In genomic region chr3:177338697-177339219, GRCh38 we compare ENCODE assay signal across 1 cellular context.
TF ChIP-seq lines count a peak whose summit lies in the region.

No MANE protein-coding gene starts in this region.

TF ChIP-seq in K562, 482 proteins besides CTCF, POLR2A, EP300 and RAD21 (continued from another document and continues in another):
- TF ChIP-seq CHD7 (IDR thresholded peaks at IDR 0.05; ENCODE audit: low read depth, low read length), result no peak
- no peak for TF ChIP-seq CREBBP (IDR thresholded peaks at IDR 0.05; ENCODE audit: low read depth, low read length)
- TF ChIP-seq RBM15 (IDR thresholded peaks at IDR 0.05; ENCODE audit: insufficient read depth, low read length), result no peak
- no peak for TF ChIP-seq SREBF2 (CRISPR knock-in tag; IDR thresholded peaks at IDR 0.05)
- no peak for TF ChIP-seq MYC (IDR thresholded peaks at IDR 0.05; ENCODE audit: low read depth, low read length)
- no peak for TF ChIP-seq MYC (CRISPR knock-in tag; IDR thresholded peaks at IDR 0.05; ENCODE audit: borderline replicate concordance, low read depth)
- 0 out of 2 replicates have a peak, but pooled peaks have one; percentile 41 for TF ChIP-seq ZNF766 (CRISPR knock-in tag; conservative IDR thresholded peaks at IDR 0.05)
- TF ChIP-seq KLF13 (tag; IDR thresholded peaks at IDR 0.05; ENCODE audit: borderline replicate concordance, low read depth), result no peak
- no peak for TF ChIP-seq FOXP4 (CRISPR knock-in tag; IDR thresholded peaks at IDR 0.05; ENCODE audit: borderline replicate concordance)
- TF ChIP-seq ADNP (tag; IDR thresholded peaks at IDR 0.05), result no peak
- peak; percentile 93 for TF ChIP-seq ETV1 (tag; conservative IDR thresholded peaks at IDR 0.05; ENCODE audit: low read depth)
- TF ChIP-seq NFXL1 (CRISPR knock-in tag; IDR thresholded peaks at IDR 0.05), result no peak
- TF ChIP-seq POLR2AphosphoS5 (IDR thresholded peaks at IDR 0.05; ENCODE audit: control insufficient read depth, insufficient read depth, low read depth, low read length), result peak; percentile 67
- no peak for TF ChIP-seq ZNF507 (tag; conservative IDR thresholded peaks at IDR 0.05)
- TF ChIP-seq, protein P1, sequence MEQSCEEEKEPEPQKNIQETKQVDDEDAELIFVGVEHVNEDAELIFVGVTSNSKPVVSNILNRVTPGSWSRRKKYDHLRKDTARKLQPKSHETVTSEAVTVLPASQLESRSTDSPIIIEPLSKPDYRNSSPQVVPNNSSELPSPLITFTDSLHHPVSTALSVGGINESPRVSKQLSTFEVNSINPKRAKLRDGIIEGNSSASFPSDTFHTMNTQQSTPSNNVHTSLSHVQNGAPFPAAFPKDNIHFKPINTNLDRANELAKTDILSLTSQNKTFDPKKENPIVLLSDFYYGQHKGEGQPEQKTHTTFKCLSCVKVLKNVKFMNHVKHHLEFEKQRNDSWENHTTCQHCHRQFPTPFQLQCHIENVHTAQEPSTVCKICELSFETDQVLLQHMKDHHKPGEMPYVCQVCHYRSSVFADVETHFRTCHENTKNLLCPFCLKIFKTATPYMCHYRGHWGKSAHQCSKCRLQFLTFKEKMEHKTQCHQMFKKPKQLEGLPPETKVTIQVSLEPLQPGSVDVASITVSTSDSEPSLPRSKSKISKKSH (CRISPR knock-in tag; IDR thresholded peaks at IDR 0.05), result no peak
- peak in 1 of 2 experiments; percentile 21; a peak in 1 of 4 replicates for TF ChIP-seq ARNT (IDR thresholded peaks at IDR 0.05)
- no peak for TF ChIP-seq PHB (CRISPR knock-in tag; IDR thresholded peaks at IDR 0.05)
- TF ChIP-seq SIX5 (IDR thresholded peaks at IDR 0.05; ENCODE audit: borderline replicate concordance in 1 of 2, insufficient read depth in 1 of 2, low read depth in 1 of 2, low read length in 2 of 2), result no peak
- no peak for TF ChIP-seq TCF15 (CRISPR knock-in tag; IDR thresholded peaks at IDR 0.05)
- TF ChIP-seq TCF7 (IDR thresholded peaks at IDR 0.05; ENCODE audit: borderline replicate concordance), result no peak
- TF ChIP-seq SNRNP70 (optimal IDR thresholded peaks at IDR 0.05; ENCODE audit: low read depth, low read length), result no peak
- peak; percentile 12; the same call in 1 of the 2 replicates for TF ChIP-seq SPI1 (IDR thresholded peaks at IDR 0.05; ENCODE audit: borderline replicate concordance, low read depth, low read length)
- TF ChIP-seq, protein P2, sequence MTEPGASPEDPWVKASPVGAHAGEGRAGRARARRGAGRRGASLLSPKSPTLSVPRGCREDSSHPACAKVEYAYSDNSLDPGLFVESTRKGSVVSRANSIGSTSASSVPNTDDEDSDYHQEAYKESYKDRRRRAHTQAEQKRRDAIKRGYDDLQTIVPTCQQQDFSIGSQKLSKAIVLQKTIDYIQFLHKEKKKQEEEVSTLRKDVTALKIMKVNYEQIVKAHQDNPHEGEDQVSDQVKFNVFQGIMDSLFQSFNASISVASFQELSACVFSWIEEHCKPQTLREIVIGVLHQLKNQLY (CRISPR knock-in tag; conservative IDR thresholded peaks at IDR 0.05), result no peak
- no peak for TF ChIP-seq HMG20B (CRISPR knock-in tag; IDR thresholded peaks at IDR 0.05)
- TF ChIP-seq CHCHD3 (CRISPR knock-in tag; IDR thresholded peaks at IDR 0.05), result no peak
- no peak for TF ChIP-seq PTRF (tag; IDR thresholded peaks at IDR 0.05)
- TF ChIP-seq HDAC3 (IDR thresholded peaks at IDR 0.05; ENCODE audit: borderline replicate concordance, partially characterized antibody), result peak; percentile 80
- TF ChIP-seq TAF7 (tag; IDR thresholded peaks at IDR 0.05), result no peak
- TF ChIP-seq POLR3A (IDR thresholded peaks at IDR 0.05; ENCODE audit: borderline replicate concordance, extremely low read depth, insufficient read depth, insufficient read length), result no peak
- TF ChIP-seq ETV6 (IDR thresholded peaks at IDR 0.05; ENCODE audit: borderline replicate concordance in 1 of 2, low read depth in 2 of 2, low read length in 1 of 2), result peak in 1 of 2 experiments; percentile 77; a peak in 2 of 4 replicates
- TF ChIP-seq ETV6 (CRISPR knock-in tag; IDR thresholded peaks at IDR 0.05; ENCODE audit: borderline replicate concordance), result no peak
- peak; percentile 61 for TF ChIP-seq CREM (IDR thresholded peaks at IDR 0.05; ENCODE audit: low read depth)
- TF ChIP-seq ZEB2 (IDR thresholded peaks at IDR 0.05), result peak; percentile 77
- TF ChIP-seq SMARCA5 (IDR thresholded peaks at IDR 0.05), result no peak
- peak; percentile 4 for TF ChIP-seq TBP (optimal IDR thresholded peaks at IDR 0.05; ENCODE audit: low read depth, low read length)
- TF ChIP-seq, protein P3, sequence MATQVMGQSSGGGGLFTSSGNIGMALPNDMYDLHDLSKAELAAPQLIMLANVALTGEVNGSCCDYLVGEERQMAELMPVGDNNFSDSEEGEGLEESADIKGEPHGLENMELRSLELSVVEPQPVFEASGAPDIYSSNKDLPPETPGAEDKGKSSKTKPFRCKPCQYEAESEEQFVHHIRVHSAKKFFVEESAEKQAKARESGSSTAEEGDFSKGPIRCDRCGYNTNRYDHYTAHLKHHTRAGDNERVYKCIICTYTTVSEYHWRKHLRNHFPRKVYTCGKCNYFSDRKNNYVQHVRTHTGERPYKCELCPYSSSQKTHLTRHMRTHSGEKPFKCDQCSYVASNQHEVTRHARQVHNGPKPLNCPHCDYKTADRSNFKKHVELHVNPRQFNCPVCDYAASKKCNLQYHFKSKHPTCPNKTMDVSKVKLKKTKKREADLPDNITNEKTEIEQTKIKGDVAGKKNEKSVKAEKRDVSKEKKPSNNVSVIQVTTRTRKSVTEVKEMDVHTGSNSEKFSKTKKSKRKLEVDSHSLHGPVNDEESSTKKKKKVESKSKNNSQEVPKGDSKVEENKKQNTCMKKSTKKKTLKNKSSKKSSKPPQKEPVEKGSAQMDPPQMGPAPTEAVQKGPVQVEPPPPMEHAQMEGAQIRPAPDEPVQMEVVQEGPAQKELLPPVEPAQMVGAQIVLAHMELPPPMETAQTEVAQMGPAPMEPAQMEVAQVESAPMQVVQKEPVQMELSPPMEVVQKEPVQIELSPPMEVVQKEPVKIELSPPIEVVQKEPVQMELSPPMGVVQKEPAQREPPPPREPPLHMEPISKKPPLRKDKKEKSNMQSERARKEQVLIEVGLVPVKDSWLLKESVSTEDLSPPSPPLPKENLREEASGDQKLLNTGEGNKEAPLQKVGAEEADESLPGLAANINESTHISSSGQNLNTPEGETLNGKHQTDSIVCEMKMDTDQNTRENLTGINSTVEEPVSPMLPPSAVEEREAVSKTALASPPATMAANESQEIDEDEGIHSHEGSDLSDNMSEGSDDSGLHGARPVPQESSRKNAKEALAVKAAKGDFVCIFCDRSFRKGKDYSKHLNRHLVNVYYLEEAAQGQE (CRISPR knock-in tag; IDR thresholded peaks at IDR 0.05; ENCODE audit: low read depth), result no peak
- no peak for TF ChIP-seq ZNF398 (CRISPR knock-in tag; IDR thresholded peaks at IDR 0.05)
